ENCODE assay signal across 8 cellular contexts in genomic region chr22:50620861-50621490, GRCh38. TPM values are rescaled to one million over a fixed set of nuclear protein-coding genes. Genes with fewer than 3 reads are reported as not detected.
DNase-seq lines count a peak whose midpoint lies in the region; ATAC-seq lines count a peak whose summit lies in the region.

No MANE protein-coding gene starts in this region.

- peak; percentile 22 for ATAC-seq in GM21576 (IDR thresholded peaks at IDR 0.05; ENCODE audit: unreplicated experiment)

- H3K9ac ChIP-seq in stomach smooth muscle (ENCODE audit: low read length in 2 of 2) = no peak overlapping the region

- H3K4me3 ChIP-seq in CD8-positive, alpha-beta memory T cell (ENCODE audit: low read length) = peak overlapping the region; percentile 70
- H3K4me3 ChIP-seq in iPS-11a (ENCODE audit: low read depth, low read length) = peak overlapping the region; percentile 14
- H3K4me3 ChIP-seq in stomach smooth muscle (ENCODE audit: low read length in 2 of 2) = peak overlapping the region; percentile 14 to 29

- peaks cover 35% of the 10 kb centered on the region for H3K4me1 ChIP-seq in CD8-positive, alpha-beta memory T cell (ENCODE audit: insufficient read depth, low read length)
- peaks cover 7% of the 10 kb centered on the region for H3K4me1 ChIP-seq in stomach smooth muscle (ENCODE audit: control insufficient read depth, insufficient read depth, low read length)

- peak overlapping the region; percentile 90 to 99 (median 98) for H3K27ac Mint-ChIP-seq in CD8-positive, alpha-beta memory T cell

- peaks cover 0 to 2% of the 10 kb centered on the region in 2 donors for H3K27me3 Mint-ChIP-seq in CD8-positive, alpha-beta memory T cell

- no peaks in the 10 kb centered on the region for H3K9me3 Mint-ChIP-seq in CD8-positive, alpha-beta memory T cell

- POLR2A ChIA-PET in CD8-positive, alpha-beta memory T cell (lab: Charles Lee) = interaction anchor here (0.6 to 2.3 kb wide), 13 partner anchors 38 to 176 kb away, joined by 3 to 33 read pairs (median 5); partner anchors contain the start of genes CHKB, KLHDC7B, LMF2 and NCAPH2

- H3K36me3 Mint-ChIP-seq in CD8-positive, alpha-beta memory T cell = peaks cover 0 to 13% (median 2%) of the 10 kb centered on the region in 3 donors

- no peaks in the 10 kb centered on the region for H3K9me3 ChIP-seq in CD8-positive, alpha-beta memory T cell (ENCODE audit: low read length)
- no peaks in the 10 kb centered on the region for H3K9me3 ChIP-seq in stomach smooth muscle (ENCODE audit: control insufficient read depth in 2 of 2, low read length in 2 of 2)

- peak overlapping the region; percentile 76 for H3K27ac ChIP-seq in CD8-positive, alpha-beta memory T cell (ENCODE audit: low read depth, low read length)
- H3K27ac ChIP-seq in stomach smooth muscle (ENCODE audit: low read length) = no peak overlapping the region

- no peaks in the 10 kb centered on the region for H3K27me3 ChIP-seq in CD8-positive, alpha-beta memory T cell (ENCODE audit: insufficient read depth, low read length, poor library complexity, severe bottlenecking)
- H3K27me3 ChIP-seq in stomach smooth muscle (ENCODE audit: control insufficient read depth in 1 of 2, insufficient read depth in 2 of 2, low read length in 2 of 2) = peaks cover 15 to 22% of the 10 kb centered on the region in 2 donors

- no peaks in the 10 kb centered on the region for H3K36me3 ChIP-seq in CD8-positive, alpha-beta memory T cell (ENCODE audit: insufficient read depth, low read length)
- no peaks in the 10 kb centered on the region for H3K36me3 ChIP-seq in stomach smooth muscle (ENCODE audit: control insufficient read depth in 2 of 2, insufficient read depth in 2 of 2, low read length in 2 of 2)

- peak overlapping the region; percentile 87 to 92 (median 90) for H3K4me3 Mint-ChIP-seq in CD8-positive, alpha-beta memory T cell

- CTCF ChIA-PET in CD8-positive, alpha-beta memory T cell (lab: Charles Lee) = interaction anchor here (0.9 to 4.9 kb wide), 36 partner anchors 8 to 430 kb away, joined by 3 to 73 read pairs (median 5); partner anchors contain the start of genes CHKB, HDAC10, LMF2 and NCAPH2

- peak; percentile 44 to 88 (median 75) for DNase-seq in CD8-positive, alpha-beta memory T cell
- DNase-seq in NAMALWA (ENCODE audit: low spot score) (peak; percentile 78), GM19240 (ENCODE audit: insufficient read length, low spot score) (no peak), NCI-H1694 treated with DMSO at 0.1 percent for 48 hours (lab: John Stamatoyannopoulos, UW) (no peak)
- peak; percentile 84 for DNase-seq in activated effector memory CD4-positive, alpha-beta T cell treated with anti-CD3 and anti-CD28 coated beads, Interleukin-2, amount 50 U/mL, for 16 hours

- peaks cover 31 to 41% (median 31%) of the 10 kb centered on the region in 3 donors for H3K4me1 Mint-ChIP-seq in CD8-positive, alpha-beta memory T cell

RNA-seq across cellular contexts. Expression of gene ARSA, which starts 7.0 kb away (rescaled TPM):
- total RNA-seq in CD8-positive, alpha-beta memory T cell = 10 to 100 TPM; 23.6 to 25.3 TPM
- polyA plus RNA-seq in CD8-positive, alpha-beta memory T cell = 10.6 TPM

RNA-seq across cellular contexts. Expression of gene MAPK8IP2, which starts 20.4 kb away (rescaled TPM):
- under 1 TPM; 0.20 to 0.28 TPM for total RNA-seq in CD8-positive, alpha-beta memory T cell
- not detected for polyA plus RNA-seq in CD8-positive, alpha-beta memory T cell

RNA-seq across cellular contexts. Expression of gene CHKB, which starts 38.3 kb away (rescaled TPM):
- 10 to 100 TPM; 72.1 to 76.1 TPM for total RNA-seq in CD8-positive, alpha-beta memory T cell
- polyA plus RNA-seq in CD8-positive, alpha-beta memory T cell = 33.3 TPM

RNA-seq across cellular contexts. Expression of gene CPT1B, which starts 42.7 kb away (rescaled TPM):
- 10 to 100 TPM; 43.6 to 45.0 TPM for total RNA-seq in CD8-positive, alpha-beta memory T cell
- polyA plus RNA-seq in CD8-positive, alpha-beta memory T cell = 0.40 TPM

RNA-seq across cellular contexts. Expression of gene SHANK3, which starts 51.6 kb away (rescaled TPM):
- under 1 TPM; 0.07 TPM for total RNA-seq in CD8-positive, alpha-beta memory T cell
- polyA plus RNA-seq in CD8-positive, alpha-beta memory T cell = not detected

Comparison
In these comparisons a context has a peak if more than half of its experiments do, and no peak if none do; other contexts are left out.
1. DNase-seq: peak in CD8-positive, alpha-beta memory T cell (5 of 5), NAMALWA (single experiment) and activated effector memory CD4-positive, alpha-beta T cell treated with anti-CD3 and anti-CD28 coated beads, Interleukin-2, amount 50 U/mL, for 16 hours (single experiment); none in GM19240 (single experiment) and NCI-H1694 treated with DMSO at 0.1 percent for 48 hours (single experiment).
2. H3K4me3 ChIP-seq: peak in every context shown above with its lines; median percentile 70 in CD8-positive, alpha-beta memory T cell; 22 in stomach smooth muscle; 14 in iPS-11a.